In the genomic region with DNA sequence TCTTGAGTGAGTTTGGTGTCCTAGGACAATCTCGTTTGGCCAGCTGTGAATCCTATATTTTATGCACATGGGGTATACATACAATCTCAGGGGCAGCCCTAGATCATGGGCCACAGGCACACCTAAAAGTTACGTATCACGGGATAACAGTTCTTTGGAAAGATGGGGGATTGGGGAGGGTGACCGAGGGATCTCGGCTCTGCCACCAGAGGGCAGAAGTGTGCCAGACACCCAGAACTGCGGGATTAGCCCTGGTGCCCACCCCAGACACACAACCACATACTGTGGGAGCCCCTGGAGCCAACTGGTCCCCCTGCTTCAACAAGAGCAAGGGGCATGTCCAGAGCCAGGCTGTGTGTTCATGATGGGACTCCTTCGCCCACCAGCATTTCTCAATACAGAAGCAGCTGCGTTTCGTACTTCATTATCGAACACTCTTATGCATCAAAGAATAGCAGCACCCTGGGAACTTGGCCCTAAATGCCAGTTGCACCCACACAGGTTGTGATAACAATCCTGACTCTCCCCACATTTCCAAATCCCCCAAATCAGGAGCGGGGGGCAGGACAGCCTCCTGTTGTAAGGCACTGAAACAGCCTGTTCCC, we compare ENCODE assay signal across 9 cellular contexts. TPM values are rescaled to one million over a fixed set of nuclear protein-coding genes. Genes with fewer than 3 reads are reported as not detected.
DNase-seq lines count a peak whose midpoint lies in the region; ATAC-seq and TF ChIP-seq lines count a peak whose summit lies in the region.
"Had no signal": no experiment of that assay in that cellular context is flagged by ENCODE, and none has a peak within 500 bp of the region (broad histone marks: within the 10 kb centered on the region; RNA-seq: fewer than 3 reads in every experiment).

No MANE protein-coding gene starts in this region.

- H4K20me1 ChIP-seq in smooth muscle cell (ENCODE audit: low read depth), result no peaks in the 10 kb centered on the region

- peaks cover 7% of the 10 kb centered on the region for H3F3A ChIP-seq in smooth muscle cell (ENCODE audit: low read depth)

- no peak overlapping the region for H3K9ac ChIP-seq in smooth muscle cell (ENCODE audit: low read depth)

- no peak overlapping the region for H3K4me2 ChIP-seq in smooth muscle cell

- WGBS in smooth muscle cell (ENCODE audit: low lambda C conversion rate), result 59% methylated on average over 11 of the region's 11 CpGs

- no peaks in the 10 kb centered on the region for H3K36me3 ChIP-seq in smooth muscle cell (ENCODE audit: low read depth)

- H3K79me2 ChIP-seq in smooth muscle cell (ENCODE audit: low read depth), result no peaks in the 10 kb centered on the region

- H3K4me1 ChIP-seq in smooth muscle cell (ENCODE audit: low read depth), result no peaks in the 10 kb centered on the region

- peak; percentile 43 for DNase-seq in EH (ENCODE audit: low read depth)
- peak; percentile 15 for DNase-seq in LoVo (ENCODE audit: low spot score)
- peak; percentile 20 for DNase-seq in activated CD4-positive, alpha-beta T cell treated with anti-CD3 and anti-CD28 coated beads, Interleukin-2, amount 50 U/mL, for 1 hour
- peak; percentile 39 for DNase-seq in fibroblast of pulmonary artery (ENCODE audit: low read depth)
- no peak for DNase-seq in smooth muscle cell (lab: John Stamatoyannopoulos, UW; ENCODE audit: unreplicated experiment)
- DNase-seq in NK-92 (lab: John Stamatoyannopoulos, UW; ENCODE audit: unreplicated experiment), result no peak

- peak; percentile 87 for TF ChIP-seq CTCF in fibroblast of pulmonary artery (IDR thresholded peaks at IDR 0.05; ENCODE audit: low read length, missing control alignments)
- TF ChIP-seq CTCF in smooth muscle cell (IDR thresholded peaks at IDR 0.05; ENCODE audit: borderline replicate concordance, insufficient read depth, poor library complexity, severe bottlenecking), result peak; percentile 67

- H3K9me3 ChIP-seq in smooth muscle cell (replicated peaks; ENCODE audit: low read depth), result no peaks in the 10 kb centered on the region

- no peak overlapping the region for H3K27ac ChIP-seq in smooth muscle cell (ENCODE audit: low read depth)

- ATAC-seq in GM19463 (IDR thresholded peaks at IDR 0.05; ENCODE audit: unreplicated experiment), result no peak
- no peak for ATAC-seq in HG02588 (IDR thresholded peaks at IDR 0.05; ENCODE audit: unreplicated experiment)

- H3K4me3 ChIP-seq in fibroblast of pulmonary artery (replicated peaks; ENCODE audit: low read depth, low read length) (no peak overlapping the region), smooth muscle cell (no peak overlapping the region)

- no peak overlapping the region for H2AFZ ChIP-seq in smooth muscle cell (ENCODE audit: low read depth)

- peaks cover 12% of the 10 kb centered on the region for H3K27me3 ChIP-seq in smooth muscle cell (ENCODE audit: low read depth)

RNA-seq across cellular contexts. Expression of gene TMCO4, which starts 37.4 kb away (rescaled TPM):
- 5.4 and 6.9 TPM in 2 replicates for total RNA-seq in smooth muscle cell
- polyA plus RNA-seq in smooth muscle cell, result 4.3 and 6.8 TPM in 2 replicates

RNA-seq across cellular contexts. Expression of gene RNF186, which starts 52.8 kb away (rescaled TPM):
- total RNA-seq in smooth muscle cell, result not detected in 2 replicates
- polyA plus RNA-seq in smooth muscle cell, result not detected in 2 replicates
- total RNA-seq: natural killer cell treated with Interleukin-12 subunit alpha and Interleukin-12 subunit beta and Interleukin-15 and Interleukin-18, amount 100 ng/mL, for 72 hours had no signal

Comparison
In these comparisons a context has a peak if more than half of its experiments do, and no peak if none do; other contexts are left out.
1. DNase-seq: peak in EH (single experiment), LoVo (single experiment), activated CD4-positive, alpha-beta T cell treated with anti-CD3 and anti-CD28 coated beads, Interleukin-2, amount 50 U/mL, for 1 hour (single experiment) and fibroblast of pulmonary artery (single experiment); none in smooth muscle cell (single experiment) and NK-92 (single experiment).